In genomic region chr1:3914911-3915310, GRCh38 we compare ENCODE assay signal across 14 cellular contexts. TPM values are rescaled to one million over a fixed set of nuclear protein-coding genes. Genes with fewer than 3 reads are reported as not detected.
DNase-seq lines count a peak whose midpoint lies in the region; ATAC-seq, FAIRE-seq and TF ChIP-seq lines count a peak whose summit lies in the region.
"Had no signal": no experiment of that assay in that cellular context is flagged by ENCODE, and none has a peak within 500 bp of the region (broad histone marks: within the 10 kb centered on the region; RNA-seq: fewer than 3 reads in every experiment).

No MANE protein-coding gene starts in this region.

- H3K27ac ChIP-seq in heart left ventricle = no peak overlapping the region
- H3K27ac ChIP-seq in kidney (ENCODE audit: low read depth in 2 of 2, low read length in 2 of 2) = no peak overlapping the region
- H3K27ac ChIP-seq in neuronal stem cell (replicated peaks; ENCODE audit: low read length) = no peak overlapping the region
- H3K27ac ChIP-seq: A549, C4-2B had no signal

- H3K27me3 ChIP-seq in heart left ventricle (peaks cover 0 to 69% (median 23%) of the 10 kb centered on the region in 9 donors), neuronal stem cell (ENCODE audit: control insufficient read depth in 3 of 3, insufficient read depth in 3 of 3, low read depth in 1 of 3, low read length in 3 of 3) (peaks cover 0 to 26% (median 0%) of the 10 kb centered on the region in 3 experiments)
- H3K27me3 ChIP-seq: BE2C had no signal

- H3K4me1 ChIP-seq in heart left ventricle = peaks cover 0 to 7% (median 0%) of the 10 kb centered on the region in 12 donors
- H3K4me1 ChIP-seq in kidney (ENCODE audit: control insufficient read depth in 1 of 2, insufficient read depth in 1 of 2, low read depth in 1 of 2, low read length in 2 of 2) = peaks cover 0 to 2% of the 10 kb centered on the region in 2 donors
- peaks cover 2 to 13% of the 10 kb centered on the region in 2 donors for H3K4me1 ChIP-seq in neuronal stem cell (ENCODE audit: control insufficient read depth in 2 of 2, insufficient read depth in 1 of 2, low read depth in 1 of 2, low read length in 2 of 2)
- H3K4me1 ChIP-seq: BE2C had no signal

- H3K9me3 ChIP-seq in heart left ventricle (no peaks in the 10 kb centered on the region), kidney (ENCODE audit: control insufficient read depth in 1 of 2, low read length in 2 of 2) (no peaks in the 10 kb centered on the region), neuronal stem cell (replicated peaks in 1 of 2; ENCODE audit: control insufficient read depth in 2 of 2, insufficient read depth in 1 of 2, low read depth in 1 of 2, low read length in 2 of 2) (peaks cover 0 to 5% of the 10 kb centered on the region in 2 donors)
- H3K9me3 ChIP-seq: A549, BE2C had no signal

- H2BK5ac ChIP-seq in neuronal stem cell (ENCODE audit: low read length) = no peak overlapping the region

- intact Hi-C loops in cardiac septum (cut with DNase I) = loop anchor here (5.0 kb wide), 1 partner anchor 1832 kb away; no protein-coding TSS in a partner anchor
- intact Hi-C loops in heart left ventricle (cut with DNase I) = loop anchor here in 7 of 10 donors (5.0 to 10.0 kb wide), 7 partner anchors 737 to 1832 kb away; partner anchors contain the start of gene AJAP1 (in 3 of the 7)
- intact Hi-C loops in kidney (cut with DNase I) = no loop called here

- H3K36me3 ChIP-seq in heart left ventricle = no peaks in the 10 kb centered on the region
- H3K36me3 ChIP-seq in kidney (ENCODE audit: control insufficient read depth in 1 of 2, insufficient read depth in 2 of 2, low read length in 2 of 2) = no peaks in the 10 kb centered on the region
- no peaks in the 10 kb centered on the region for H3K36me3 ChIP-seq in neuronal stem cell (replicated peaks in 1 of 2; ENCODE audit: control insufficient read depth in 2 of 2, insufficient read depth in 2 of 2, low read length in 2 of 2)
- H3K36me3 ChIP-seq: BE2C had no signal

- no peak for TF ChIP-seq POLR2A in heart left ventricle (IDR thresholded peaks at IDR 0.05)

- H3K4ac ChIP-seq in neuronal stem cell (ENCODE audit: low read length) = no peak overlapping the region

- H3K4me3 ChIP-seq in heart left ventricle = no peak overlapping the region
- H3K4me3 ChIP-seq in kidney (ENCODE audit: low read length in 2 of 2) = no peak overlapping the region
- no peak overlapping the region for H3K4me3 ChIP-seq in neuronal stem cell (ENCODE audit: low read length in 2 of 2)
- H3K4me3 ChIP-seq: A549, GM12878, GM23338 had no signal

- H2BK120ac ChIP-seq in neuronal stem cell (ENCODE audit: low read depth, low read length) = no peak overlapping the region

- DNase-seq in cardiac septum (ENCODE audit: low spot score) = peak; percentile 56
- no peak for DNase-seq in heart left ventricle
- DNase-seq in kidney = peak; percentile 69
- DNase-seq in neuronal stem cell (ENCODE audit: low spot score) = no peak
- DNase-seq in SIG-M5 (lab: John Stamatoyannopoulos, UW) = no peak
- DNase-seq: BE2C; CD4-positive, alpha-beta memory T cell; DMS79 had no signal

- H3K14ac ChIP-seq in neuronal stem cell (ENCODE audit: low read length) = peak overlapping the region; percentile 64

- no peak overlapping the region for H3K9ac ChIP-seq in kidney (ENCODE audit: low read length in 2 of 2)
- peak overlapping the region; percentile 40 for H3K9ac ChIP-seq in neuronal stem cell (ENCODE audit: low read depth, low read length, poor library complexity)

- ATAC-seq in heart left ventricle (no peak), HG03280 (IDR thresholded peaks at IDR 0.05; ENCODE audit: unreplicated experiment) (no peak)
- ATAC-seq: A549, GM12878, GM23338 had no signal

- H3K79me1 ChIP-seq in neuronal stem cell (ENCODE audit: low read depth, low read length) = peaks cover 4% of the 10 kb centered on the region

- H4K8ac ChIP-seq in neuronal stem cell (ENCODE audit: low read depth, low read length) = no peak overlapping the region

- H3K4me2 ChIP-seq in neuronal stem cell (ENCODE audit: insufficient read depth, low read length, poor library complexity, severe bottlenecking) = no peak overlapping the region
- H3K4me2 ChIP-seq: A549, GM23338 had no signal

- no peak for FAIRE-seq in kidney (lab: Jason Lieb, UNC)
- FAIRE-seq: A549, GM12878, GM18507 had no signal

- no peak overlapping the region for H2AFZ ChIP-seq in neuronal stem cell (ENCODE audit: low read length)
- H2AFZ ChIP-seq: GM23338 had no signal

- 85 to 90% (median 88%) methylated on average over 8 to 14 of the region's 14 CpGs for WGBS in heart left ventricle, 4 donors
- WGBS in neuronal stem cell (ENCODE audit: extremely low coverage in 2 of 2, insufficient read length in 2 of 2, insufficient replicate concordance in 1 of 2), 2 donors = no CpG with 5 or more reads among the region's 14 CpGs

- peak overlapping the region; percentile 67 for H3K18ac ChIP-seq in neuronal stem cell (ENCODE audit: low read length)

- H2BK12ac ChIP-seq in neuronal stem cell (ENCODE audit: low read length) = no peak overlapping the region

- TF ChIP-seq CTCF in heart left ventricle (IDR thresholded peaks at IDR 0.05) = no peak
- TF ChIP-seq CTCF in kidney (IDR thresholded peaks at IDR 0.05; ENCODE audit: borderline replicate concordance, extremely low read depth, insufficient read depth) = no peak

- H3K23ac ChIP-seq in neuronal stem cell (ENCODE audit: low read depth, low read length, poor library complexity) = peak overlapping the region; percentile 62

- H4K91ac ChIP-seq in neuronal stem cell (ENCODE audit: low read depth, low read length, poor library complexity) = peak overlapping the region; percentile 59

- peak overlapping the region; percentile 11 for H2AK5ac ChIP-seq in neuronal stem cell (ENCODE audit: low read depth, low read length)

- H2BK15ac ChIP-seq in neuronal stem cell (ENCODE audit: low read length) = peak overlapping the region; percentile 7

RNA-seq across cellular contexts. Expression of gene C1orf174, which starts 14.8 kb away (rescaled TPM):
- total RNA-seq in cardiac septum = 11.5 TPM
- total RNA-seq in heart left ventricle = 10 to 100 TPM in 6 of 9 donors, 1 to 10 TPM in 3; 8.7 to 16.4 (median 11.3) TPM
- 10 to 100 TPM in 1 of 2 donors, 1 to 10 TPM in 1; 7.9 to 15.5 TPM for polyA plus RNA-seq in heart left ventricle
- total RNA-seq in kidney = 16.8 TPM
- polyA plus RNA-seq in kidney (ENCODE audit: insufficient read depth, low read depth, low replicate concordance) = 15.9 TPM
- polyA plus RNA-seq in neuronal stem cell (2013, experiment 1 of 2) = 30.3 TPM
- 30.5 TPM for polyA plus RNA-seq in neuronal stem cell (2013, experiment 2 of 2)

RNA-seq across cellular contexts. Expression of gene DFFB, which starts 57.6 kb away (rescaled TPM):
- total RNA-seq in cardiac septum (2.9 TPM), heart left ventricle (1 to 10 TPM; 1.3 to 5.8 (median 2.6) TPM), kidney (8.2 TPM)
- polyA plus RNA-seq in heart left ventricle (1 to 10 TPM; 2.0 to 3.3 TPM), kidney (ENCODE audit: insufficient read depth, low read depth, low replicate concordance) (5.6 TPM)
- 6.6 TPM for polyA plus RNA-seq in neuronal stem cell (2013, experiment 1 of 2)
- 7.4 TPM for polyA plus RNA-seq in neuronal stem cell (2013, experiment 2 of 2)

RNA-seq across cellular contexts. Expression of gene CEP104, which starts 57.9 kb away (rescaled TPM):
- total RNA-seq in cardiac septum (32.0 TPM), heart left ventricle (10 to 100 TPM; 22.2 to 46.1 (median 33.4) TPM), kidney (51.2 TPM)
- polyA plus RNA-seq in heart left ventricle (10 to 100 TPM in 1 of 2 donors, 1 to 10 TPM in 1; 5.5 to 12.8 TPM), kidney (ENCODE audit: insufficient read depth, low read depth, low replicate concordance) (11.1 TPM)
- polyA plus RNA-seq in neuronal stem cell (2013, experiment 1 of 2) = 12.6 TPM
- polyA plus RNA-seq in neuronal stem cell (2013, experiment 2 of 2) = 13.2 TPM

Comparison
In these comparisons a context has a peak if more than half of its experiments do, and no peak if none do; other contexts are left out.
1. DNase-seq: peak in cardiac septum (single experiment) and kidney (single experiment); none in heart left ventricle (0 of 5), neuronal stem cell (single experiment) and SIG-M5 (single experiment).